ENCODE assay signal across 8 cellular contexts in the genomic region with DNA sequence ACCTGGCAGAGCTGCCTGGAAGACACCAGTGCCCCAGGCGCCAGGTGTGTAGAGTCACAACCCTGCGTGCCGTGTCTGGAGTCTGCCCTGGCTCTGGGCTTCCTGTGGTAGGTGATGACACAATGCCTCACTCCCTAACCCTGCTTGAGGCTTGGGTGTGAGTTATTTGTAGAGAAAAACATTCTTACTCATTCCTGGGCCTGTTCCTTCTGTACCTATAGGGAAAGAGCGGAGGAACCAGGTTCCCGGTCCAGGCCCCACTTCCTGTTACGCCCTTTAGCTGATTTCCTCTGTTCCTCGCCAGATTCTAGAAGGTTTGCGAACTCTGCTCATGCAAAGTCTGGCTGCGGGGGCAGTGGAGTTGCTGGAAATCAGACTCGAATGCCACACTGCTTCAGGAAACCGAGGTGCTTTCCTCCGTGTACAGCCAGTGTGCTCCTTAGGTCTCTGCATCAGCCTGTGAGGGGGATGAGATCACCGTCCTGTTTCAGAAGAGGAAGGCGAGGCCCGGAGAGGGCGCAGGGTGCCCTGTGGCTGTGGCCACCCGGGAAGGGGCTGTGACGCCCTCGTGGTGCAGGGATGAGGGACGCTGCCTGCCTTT.
DNase-seq lines count a peak whose midpoint lies in the region; ATAC-seq and TF ChIP-seq lines count a peak whose summit lies in the region.

No MANE protein-coding gene starts in this region.

- no peaks in the 10 kb centered on the region for H3K36me3 ChIP-seq in GM23338 (ENCODE audit: insufficient read depth)

- ATAC-seq in HG02938 (IDR thresholded peaks at IDR 0.05; ENCODE audit: unreplicated experiment): peak; percentile 20
- ATAC-seq in stimulated activated effector memory CD8-positive, alpha-beta T cell treated with anti-CD3 and anti-CD28 coated beads, Interleukin-12 subunit alpha, Interleukin-12 subunit beta, amount 100 ng/mL, for 72 hours: peak; percentile 91
- ATAC-seq in GM23338: no peak

- no peak for TF ChIP-seq CTCF in glutamatergic neuron (IDR thresholded peaks at IDR 0.05; ENCODE audit: partially characterized antibody, unreplicated experiment)
- no peak for TF ChIP-seq CTCF in GM23338 (conservative IDR thresholded peaks at IDR 0.05; ENCODE audit: low read depth in 2 of 2)

- H3K27ac Mint-ChIP-seq in glutamatergic neuron (ENCODE audit: unreplicated experiment) (peak overlapping the region; percentile 43), GM23338 (no peak overlapping the region)
- peak overlapping the region; percentile 96 for H3K27ac Mint-ChIP-seq in stimulated activated effector memory CD8-positive, alpha-beta T cell treated with anti-CD3 and anti-CD28 coated beads, Interleukin-12 subunit alpha, Interleukin-12 subunit beta, amount 100 ng/mL, for 72 hours

- H3K4me1 Mint-ChIP-seq in glutamatergic neuron (ENCODE audit: low read depth, unreplicated experiment) (peaks cover 12% of the 10 kb centered on the region), GM23338 (peaks cover 22% of the 10 kb centered on the region)
- peaks cover 74% of the 10 kb centered on the region for H3K4me1 Mint-ChIP-seq in stimulated activated effector memory CD8-positive, alpha-beta T cell treated with anti-CD3 and anti-CD28 coated beads, Interleukin-12 subunit alpha, Interleukin-12 subunit beta, amount 100 ng/mL, for 72 hours

- H3K4me1 ChIP-seq in GM23338 (ENCODE audit: insufficient read depth): peaks cover 12% of the 10 kb centered on the region

- no peaks in the 10 kb centered on the region for H3F3A ChIP-seq in GM23338 (replicated peaks; ENCODE audit: low read depth)

- H3K9me3 Mint-ChIP-seq in glutamatergic neuron (ENCODE audit: unreplicated experiment) (no peaks in the 10 kb centered on the region), GM23338 (peaks cover 3% of the 10 kb centered on the region; the same call in 1 of the 3 replicates)
- no peaks in the 10 kb centered on the region for H3K9me3 Mint-ChIP-seq in stimulated activated effector memory CD8-positive, alpha-beta T cell treated with anti-CD3 and anti-CD28 coated beads, Interleukin-12 subunit alpha, Interleukin-12 subunit beta, amount 100 ng/mL, for 72 hours

- no peaks in the 10 kb centered on the region for H3K79me2 ChIP-seq in GM23338 (replicated peaks; ENCODE audit: insufficient read depth)

- no peak overlapping the region for H2AFZ ChIP-seq in GM23338

- H4K20me1 ChIP-seq in GM23338 (replicated peaks; ENCODE audit: insufficient read depth): no peaks in the 10 kb centered on the region

- H3K27me3 ChIP-seq in GM23338 (ENCODE audit: insufficient read depth): no peaks in the 10 kb centered on the region

- H3K36me3 Mint-ChIP-seq in glutamatergic neuron (ENCODE audit: unreplicated experiment) (no peaks in the 10 kb centered on the region), GM23338 (ENCODE audit: low read depth) (no peaks in the 10 kb centered on the region)
- no peaks in the 10 kb centered on the region for H3K36me3 Mint-ChIP-seq in stimulated activated effector memory CD8-positive, alpha-beta T cell treated with anti-CD3 and anti-CD28 coated beads, Interleukin-12 subunit alpha, Interleukin-12 subunit beta, amount 100 ng/mL, for 72 hours

- no peak overlapping the region for H3K4me2 ChIP-seq in GM23338

- no peak overlapping the region for H3K27ac ChIP-seq in GM23338 (ENCODE audit: low read depth)

- H3K27me3 Mint-ChIP-seq in glutamatergic neuron (ENCODE audit: unreplicated experiment) (no peaks in the 10 kb centered on the region), GM23338 (ENCODE audit: insufficient read depth, low read depth, poor library complexity) (peaks cover 11% of the 10 kb centered on the region)

- peak; percentile 88 for DNase-seq in activated CD8-positive, alpha-beta memory T cell treated with anti-CD3 and anti-CD28 coated beads for 24 hours
- DNase-seq in glutamatergic neuron (no peak), GM23338 (ENCODE audit: low spot score) (no peak), SW480 (ENCODE audit: low spot score) (no peak), NCI-H2029 (lab: John Stamatoyannopoulos, UW) (no peak), DMS 273 treated with DMSO at 0.1 percent for 48 hours (lab: John Stamatoyannopoulos, UW) (no peak)
- peak; percentile 54 to 87 for DNase-seq in stimulated activated effector memory CD8-positive, alpha-beta T cell treated with anti-CD3 and anti-CD28 coated beads, Interleukin-12 subunit alpha, Interleukin-12 subunit beta, amount 100 ng/mL, for 72 hours (ENCODE audit: low spot score in 2 of 2)

- H3K4me3 ChIP-seq in GM23338: no peak overlapping the region

- no peaks in the 10 kb centered on the region for H3K9me2 ChIP-seq in GM23338 (ENCODE audit: insufficient read depth)

- no peak overlapping the region for H3K4me3 Mint-ChIP-seq in glutamatergic neuron (ENCODE audit: unreplicated experiment)
- H3K4me3 Mint-ChIP-seq in stimulated activated effector memory CD8-positive, alpha-beta T cell treated with anti-CD3 and anti-CD28 coated beads, Interleukin-12 subunit alpha, Interleukin-12 subunit beta, amount 100 ng/mL, for 72 hours: peak overlapping the region; percentile 65
- no peak overlapping the region for H3K4me3 Mint-ChIP-seq in GM23338

TF ChIP-seq in GM23338, 12 proteins besides CTCF, POLR2A, EP300 and RAD21 (continues in another document):
- TF ChIP-seq EZH2 (IDR thresholded peaks at IDR 0.05; ENCODE audit: low read depth, unreplicated experiment) (no peak), ETS1 (IDR thresholded peaks at IDR 0.05) (no peak)
- TF ChIP-seq, protein P1, sequence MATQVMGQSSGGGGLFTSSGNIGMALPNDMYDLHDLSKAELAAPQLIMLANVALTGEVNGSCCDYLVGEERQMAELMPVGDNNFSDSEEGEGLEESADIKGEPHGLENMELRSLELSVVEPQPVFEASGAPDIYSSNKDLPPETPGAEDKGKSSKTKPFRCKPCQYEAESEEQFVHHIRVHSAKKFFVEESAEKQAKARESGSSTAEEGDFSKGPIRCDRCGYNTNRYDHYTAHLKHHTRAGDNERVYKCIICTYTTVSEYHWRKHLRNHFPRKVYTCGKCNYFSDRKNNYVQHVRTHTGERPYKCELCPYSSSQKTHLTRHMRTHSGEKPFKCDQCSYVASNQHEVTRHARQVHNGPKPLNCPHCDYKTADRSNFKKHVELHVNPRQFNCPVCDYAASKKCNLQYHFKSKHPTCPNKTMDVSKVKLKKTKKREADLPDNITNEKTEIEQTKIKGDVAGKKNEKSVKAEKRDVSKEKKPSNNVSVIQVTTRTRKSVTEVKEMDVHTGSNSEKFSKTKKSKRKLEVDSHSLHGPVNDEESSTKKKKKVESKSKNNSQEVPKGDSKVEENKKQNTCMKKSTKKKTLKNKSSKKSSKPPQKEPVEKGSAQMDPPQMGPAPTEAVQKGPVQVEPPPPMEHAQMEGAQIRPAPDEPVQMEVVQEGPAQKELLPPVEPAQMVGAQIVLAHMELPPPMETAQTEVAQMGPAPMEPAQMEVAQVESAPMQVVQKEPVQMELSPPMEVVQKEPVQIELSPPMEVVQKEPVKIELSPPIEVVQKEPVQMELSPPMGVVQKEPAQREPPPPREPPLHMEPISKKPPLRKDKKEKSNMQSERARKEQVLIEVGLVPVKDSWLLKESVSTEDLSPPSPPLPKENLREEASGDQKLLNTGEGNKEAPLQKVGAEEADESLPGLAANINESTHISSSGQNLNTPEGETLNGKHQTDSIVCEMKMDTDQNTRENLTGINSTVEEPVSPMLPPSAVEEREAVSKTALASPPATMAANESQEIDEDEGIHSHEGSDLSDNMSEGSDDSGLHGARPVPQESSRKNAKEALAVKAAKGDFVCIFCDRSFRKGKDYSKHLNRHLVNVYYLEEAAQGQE (IDR thresholded peaks at IDR 0.05; ENCODE audit: unreplicated experiment): no peak

Comparison
In these comparisons a context has a peak if more than half of its experiments do, and no peak if none do; other contexts are left out.
1. DNase-seq: peak in activated CD8-positive, alpha-beta memory T cell treated with anti-CD3 and anti-CD28 coated beads for 24 hours (single experiment) and stimulated activated effector memory CD8-positive, alpha-beta T cell treated with anti-CD3 and anti-CD28 coated beads, Interleukin-12 subunit alpha, Interleukin-12 subunit beta, amount 100 ng/mL, for 72 hours (2 of 2); none in glutamatergic neuron (single experiment), GM23338 (single experiment), SW480 (single experiment), NCI-H2029 (single experiment) and DMS 273 treated with DMSO at 0.1 percent for 48 hours (single experiment).